29 cellular contexts compared by ENCODE assay signal in the genomic region with DNA sequence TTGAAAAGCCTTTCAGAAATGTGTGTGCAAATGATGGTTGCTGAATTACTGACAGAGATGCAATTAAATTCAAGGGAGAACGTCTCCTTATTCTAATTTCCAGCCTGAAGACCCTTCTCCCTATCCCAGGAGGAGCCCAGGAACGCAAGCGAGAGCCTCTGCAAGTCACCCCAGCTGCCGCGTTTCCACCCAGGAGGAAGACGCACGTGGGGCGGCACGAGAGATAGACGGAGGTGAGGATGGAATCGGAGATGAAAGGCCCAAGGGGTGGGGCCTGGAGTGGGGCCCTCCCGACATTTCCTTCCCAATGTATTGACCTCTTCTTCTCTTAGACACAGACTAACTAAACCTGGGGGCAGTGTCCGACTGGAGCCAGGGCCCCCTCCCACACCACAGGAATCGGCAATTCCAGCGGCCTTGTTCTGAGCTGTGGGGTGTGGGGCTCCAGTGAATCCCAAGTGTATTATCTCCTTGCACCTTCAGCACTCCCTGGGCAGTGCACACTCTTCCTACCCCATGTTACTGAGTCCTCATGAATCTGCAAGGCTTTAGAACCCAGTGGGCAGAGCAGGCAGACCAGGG.
"Had no signal": no experiment of that assay in that cellular context is flagged by ENCODE, and none has a peak within 500 bp of the region (broad histone marks: within the 10 kb centered on the region; RNA-seq: fewer than 3 reads in every experiment).

No MANE protein-coding gene starts in this region.

- H3K4me3 Mint-ChIP-seq: activated B cell treated with CpG ODN at 0.5 μM for 24 hours; activated CD8-positive, alpha-beta T cell treated with anti-CD3 and anti-CD28 coated beads for 36 hours; activated naive CD8-positive, alpha-beta T cell; activated T-cell treated with anti-CD3 and anti-CD28 coated beads, Interleukin-2, amount 50 U/mL, for 4 hours; activated T-helper 17 cell treated with anti-CD3 and anti-CD28 coated beads, Interleukin-2, amount 50 U/mL, for 72 hours; central memory CD8-positive, alpha-beta T cell; T-helper 17 cell; T-helper 2 cell treated with Interferon-gamma antibody and Interleukin-4, amounts not matched to agents 5 μg/mL and 100 μg/mL, for 36 hours had no signal

- DNase-seq: activated B cell treated with CpG ODN at 0.5 μM for 24 hours; activated CD4-positive, alpha-beta T cell treated with anti-CD3 and anti-CD28 coated beads for 48 hours; activated CD4-positive, alpha-beta T cell treated with anti-CD3 and anti-CD28 coated beads, Interleukin-2, amount 50 U/mL, for 1 hour; activated CD4-positive, alpha-beta T cell treated with anti-CD3 and anti-CD28 coated beads, Interleukin-2, amount 50 U/mL, for 48 hours; activated CD8-positive, alpha-beta T cell treated with anti-CD3 and anti-CD28 coated beads for 36 hours; activated effector memory CD4-positive, alpha-beta T cell treated with Interleukin-2 at 50 U/mL for 16 hours; activated gamma-delta T cell treated with Interleukin-2 at 50 U/mL for 16 hours; activated naive CD4-positive, alpha-beta T cell treated with anti-CD3 and anti-CD28 coated beads, Interleukin-2, amount 50 U/mL, for 16 hours; activated naive CD4-positive, alpha-beta T cell treated with Interleukin-2 at 50 U/mL for 16 hours; activated T-cell treated with anti-CD3 and anti-CD28 coated beads, Interleukin-2, amount 50 U/mL, for 4 hours; amniotic stem cell; anterior cingulate cortex; brain microvascular endothelial cell; cortex of kidney; dermis blood vessel endothelial cell; effector CD8-positive, alpha-beta T cell; esophagus squamous epithelium; foreskin melanocyte; T-helper 1 cell; T-helper 17 cell; T1000; WERI-Rb-1 had no signal

- H3K9me3 Mint-ChIP-seq: activated B cell treated with CpG ODN at 0.5 μM for 24 hours; activated CD8-positive, alpha-beta T cell treated with anti-CD3 and anti-CD28 coated beads for 36 hours; activated T-cell treated with anti-CD3 and anti-CD28 coated beads, Interleukin-2, amount 50 U/mL, for 4 hours; activated T-helper 17 cell treated with anti-CD3 and anti-CD28 coated beads, Interleukin-2, amount 50 U/mL, for 72 hours; central memory CD8-positive, alpha-beta T cell; T-helper 2 cell treated with Interferon-gamma antibody and Interleukin-4, amounts not matched to agents 5 μg/mL and 100 μg/mL, for 36 hours had no signal

- H3K4me1 Mint-ChIP-seq: activated B cell treated with CpG ODN at 0.5 μM for 24 hours; activated T-helper 17 cell treated with anti-CD3 and anti-CD28 coated beads, Interleukin-2, amount 50 U/mL, for 72 hours; central memory CD8-positive, alpha-beta T cell; T-helper 17 cell had no signal

- H3K27ac ChIP-seq: brain microvascular endothelial cell, epithelial cell of prostate, esophagus squamous epithelium, WERI-Rb-1 had no signal

- H3K4me3 ChIP-seq: esophagus squamous epithelium, gastroesophageal sphincter had no signal

- H3K27me3 Mint-ChIP-seq: activated B cell treated with CpG ODN at 0.5 μM for 24 hours had no signal

- H3K36me3 Mint-ChIP-seq: activated naive CD8-positive, alpha-beta T cell had no signal

- ATAC-seq: activated CD4-positive, CD25-positive, alpha-beta regulatory T cell treated with anti-CD3 and anti-CD28 coated beads, Interleukin-2, amount 50 U/mL, for 24 hours; activated CD8-positive, alpha-beta T cell treated with anti-CD3 and anti-CD28 coated beads for 36 hours; activated T-cell treated with anti-CD3 and anti-CD28 coated beads, Interleukin-2, amount 50 U/mL, for 4 hours; activated T-helper 17 cell treated with anti-CD3 and anti-CD28 coated beads, Interleukin-2, amount 50 U/mL, for 72 hours; gastroesophageal sphincter; T-helper 17 cell had no signal

- H3K27ac Mint-ChIP-seq: activated B cell treated with CpG ODN at 0.5 μM for 24 hours; activated CD8-positive, alpha-beta T cell treated with anti-CD3 and anti-CD28 coated beads for 36 hours; activated naive CD8-positive, alpha-beta T cell; activated T-helper 17 cell treated with anti-CD3 and anti-CD28 coated beads, Interleukin-2, amount 50 U/mL, for 72 hours; T-helper 17 cell; T-helper 2 cell treated with Interferon-gamma antibody and Interleukin-4, amounts not matched to agents 5 μg/mL and 100 μg/mL, for 36 hours had no signal
